ENCODE assay signal across 25 cellular contexts in the genomic region with DNA sequence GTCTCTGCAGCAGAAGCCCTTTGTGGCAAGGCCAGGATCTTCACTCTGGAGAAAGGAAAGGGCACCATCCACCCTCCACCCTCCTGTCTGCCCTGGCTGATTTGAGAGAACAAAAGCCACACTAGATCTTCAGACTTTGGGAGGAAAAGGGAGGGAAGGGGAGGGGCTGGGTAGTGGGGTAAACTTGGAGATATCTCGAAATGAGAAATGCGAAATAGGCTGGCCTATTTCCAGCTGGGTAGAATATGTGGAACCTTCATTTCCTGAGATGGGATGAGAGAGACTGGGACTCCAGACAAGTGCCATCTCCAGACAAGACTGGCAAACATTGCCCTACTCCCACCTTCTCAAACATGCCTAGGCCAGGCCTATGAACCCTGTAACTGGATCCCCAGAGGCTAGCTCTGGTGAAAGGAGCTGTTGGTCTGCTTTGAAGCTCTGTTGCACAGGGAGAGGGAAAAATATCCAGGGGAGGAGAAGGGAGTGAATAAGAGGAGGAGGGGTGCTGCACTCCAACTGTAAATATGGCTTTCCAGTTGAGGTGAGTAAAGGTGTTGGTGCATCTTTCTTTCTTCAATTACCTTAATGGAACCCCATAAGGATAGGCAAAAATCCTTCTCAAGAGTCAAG. TPM values are rescaled to one million over a fixed set of nuclear protein-coding genes. Genes with fewer than 3 reads are reported as not detected.
"Had no signal": no experiment of that assay in that cellular context is flagged by ENCODE, and none has a peak within 500 bp of the region (broad histone marks: within the 10 kb centered on the region; RNA-seq: fewer than 3 reads in every experiment).

No MANE protein-coding gene starts in this region.

- H3K9me3 ChIP-seq: body of pancreas, Peyer's patch, SJCRH30 had no signal

- H3K9me3 Mint-ChIP-seq: activated naive CD4-positive, alpha-beta T cell treated with anti-CD3 and anti-CD28 coated beads, Interleukin-2, amount 50 U/mL, for 24 hours; WTC11 had no signal

- H3K36me3 ChIP-seq: Peyer's patch, SJCRH30 had no signal

- H3K27ac ChIP-seq: body of pancreas, Peyer's patch, RWPE1, SJCRH30 had no signal

- H3K4me3 ChIP-seq: body of pancreas, Peyer's patch, SJCRH30 had no signal

- DNase-seq: activated CD4-positive, alpha-beta T cell treated with anti-CD3 and anti-CD28 coated beads for 48 hours; activated CD4-positive, alpha-beta T cell treated with anti-CD3 and anti-CD28 coated beads, Interleukin-2, amount 50 U/mL, for 4 hours; activated CD4-positive, CD25-positive, alpha-beta regulatory T cell treated with anti-CD3 and anti-CD28 coated beads, Interleukin-2, amount 50 U/mL, for 72 hours; activated CD8-positive, alpha-beta T cell treated with anti-CD3 and anti-CD28 coated beads, Interleukin-2, amount 10 ng/mL, durations not matched to agents 7 days and 5 days; activated T-cell treated with anti-CD3 and anti-CD28 coated beads, Interleukin-2, amount 50 U/mL, for 1 hour; body of pancreas; central memory CD4-positive, alpha-beta T cell; KG1; NCI-H1092; NCI-H1417; NCI-H1930; NCI-H446; NCI-H524; Peyer's patch; Right ventricle myocardium superior; SJCRH30; T-helper 17 cell; T-helper 9 cell had no signal

- H3K27ac Mint-ChIP-seq: activated CD8-positive, alpha-beta T cell treated with anti-CD3 and anti-CD28 coated beads, Interleukin-2, amount 10 ng/mL, durations not matched to agents 7 days and 5 days; activated naive CD4-positive, alpha-beta T cell treated with anti-CD3 and anti-CD28 coated beads, Interleukin-2, amount 50 U/mL, for 24 hours; WTC11 had no signal

- H3K4me1 ChIP-seq: SJCRH30 had no signal

- H3K36me3 Mint-ChIP-seq: WTC11 had no signal

- H3K4me3 Mint-ChIP-seq: activated CD8-positive, alpha-beta T cell treated with anti-CD3 and anti-CD28 coated beads, Interleukin-2, amount 10 ng/mL, durations not matched to agents 7 days and 5 days; activated naive CD4-positive, alpha-beta T cell treated with anti-CD3 and anti-CD28 coated beads, Interleukin-2, amount 50 U/mL, for 24 hours; T-helper 17 cell had no signal

- H3K27me3 ChIP-seq: SJCRH30 had no signal

RNA-seq across cellular contexts. Expression of gene HOXD12, which starts 1.7 kb away (rescaled TPM):
- total RNA-seq: activated CD8-positive, alpha-beta T cell treated with anti-CD3 and anti-CD28 coated beads, Interleukin-2, amount 10 ng/mL, durations not matched to agents 7 days and 5 days; aorta; body of pancreas; bronchial epithelial cell; LHCN-M2; Peyer's patch; Right ventricle myocardium superior; T-helper 17 cell had no signal

RNA-seq across cellular contexts. Expression of gene HOXD11, which starts 5.7 kb away (rescaled TPM):
- total RNA-seq: activated CD8-positive, alpha-beta T cell treated with anti-CD3 and anti-CD28 coated beads, Interleukin-2, amount 10 ng/mL, durations not matched to agents 7 days and 5 days; body of pancreas; bronchial epithelial cell; LHCN-M2; Peyer's patch; Right ventricle myocardium superior; T-helper 17 cell; WTC11 had no signal

RNA-seq across cellular contexts. Expression of gene HOXD13, which starts 8.8 kb away (rescaled TPM):
- total RNA-seq: activated CD8-positive, alpha-beta T cell treated with anti-CD3 and anti-CD28 coated beads, Interleukin-2, amount 10 ng/mL, durations not matched to agents 7 days and 5 days; aorta; body of pancreas; bronchial epithelial cell; LHCN-M2; Peyer's patch; Right ventricle myocardium superior; T-helper 17 cell; WTC11 had no signal

RNA-seq across cellular contexts. Expression of gene HOXD10, which starts 15.2 kb away (rescaled TPM):
- total RNA-seq: activated CD8-positive, alpha-beta T cell treated with anti-CD3 and anti-CD28 coated beads, Interleukin-2, amount 10 ng/mL, durations not matched to agents 7 days and 5 days; bronchial epithelial cell; LHCN-M2; Peyer's patch; Right ventricle myocardium superior; T-helper 17 cell; WTC11 had no signal

RNA-seq across cellular contexts. Expression of gene EVX2, which starts 17.6 kb away (rescaled TPM):
- total RNA-seq: activated CD8-positive, alpha-beta T cell treated with anti-CD3 and anti-CD28 coated beads, Interleukin-2, amount 10 ng/mL, durations not matched to agents 7 days and 5 days; aorta; body of pancreas; bronchial epithelial cell; LHCN-M2; M059J; Peyer's patch; Right ventricle myocardium superior; SJCRH30; T-helper 17 cell; WTC11 had no signal
